Comparison of ENCODE assay signal across 8 cellular contexts in the genomic region with DNA sequence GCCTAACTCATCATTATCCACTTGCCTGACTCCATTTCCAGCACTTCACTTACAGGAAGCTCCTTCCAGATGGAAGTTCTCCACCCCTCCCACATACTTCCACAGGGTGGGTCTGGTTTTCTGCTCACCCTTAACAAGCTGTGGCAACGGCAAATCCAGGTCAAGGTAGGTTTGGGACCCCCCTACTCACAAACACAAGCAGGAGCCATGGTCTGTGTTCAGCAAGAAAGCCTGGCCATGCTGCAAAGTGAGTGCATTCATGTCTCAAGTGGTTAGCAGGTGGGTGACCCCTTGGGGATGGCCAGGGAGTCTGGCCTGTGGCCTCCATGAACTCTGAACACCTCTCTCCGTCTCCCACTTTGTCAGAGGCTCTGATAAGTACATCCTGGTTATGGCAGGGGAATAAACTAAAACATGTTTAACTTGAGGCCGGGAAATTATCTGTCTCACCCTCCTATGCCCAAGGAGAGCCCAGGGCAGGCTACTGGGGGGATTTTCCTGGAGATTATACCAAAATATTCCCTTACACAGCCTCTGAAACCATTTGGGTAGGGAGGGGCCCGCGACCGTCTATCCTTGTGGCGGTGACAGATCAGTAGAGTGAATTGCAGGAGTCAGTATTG. TPM values are rescaled to one million over a fixed set of nuclear protein-coding genes. Genes with fewer than 3 reads are reported as not detected.
DNase-seq lines count a peak whose midpoint lies in the region; ATAC-seq and TF ChIP-seq lines count a peak whose summit lies in the region.

No MANE protein-coding gene starts in this region.

- peak overlapping the region; percentile 81 to 99 (median 97) for H3K27ac ChIP-seq in heart right ventricle
- peak overlapping the region; percentile 95 to 97 for H3K27ac ChIP-seq in breast epithelium
- no peak overlapping the region for H3K27ac ChIP-seq in mesendoderm (ENCODE audit: low read depth, low read length)

- WGBS in heart right ventricle, 2 donors = 10 to 11% methylated on average over 7 of the region's 7 CpGs
- no CpG with 5 or more reads among the region's 7 CpGs for WGBS in mesendoderm (ENCODE audit: extremely low coverage, insufficient coverage, low lambda C conversion rate)

- H2BK15ac ChIP-seq in mesendoderm (replicated peaks; ENCODE audit: low read depth) = no peak overlapping the region

- no peak for DNase-seq in heart right ventricle
- DNase-seq in Right ventricle myocardium inferior (ENCODE audit: missing footprints) = no peak
- DNase-seq in breast epithelium (ENCODE audit: low spot score in 2 of 2) = no peak
- DNase-seq in mesendoderm = no peak
- DNase-seq in NCI-H2171 (lab: John Stamatoyannopoulos, UW) = no peak
- no peak for DNase-seq in SKM-1 treated with dmso at 0.1 percent for 144 hours (lab: John Stamatoyannopoulos, UW; ENCODE audit: unreplicated experiment)

- H2BK120ac ChIP-seq in mesendoderm (ENCODE audit: low read depth, low read length) = no peak overlapping the region

- H3K9ac ChIP-seq in mesendoderm (ENCODE audit: low read length) = peak overlapping the region; percentile 86

- no peak overlapping the region for H3K23ac ChIP-seq in mesendoderm (ENCODE audit: low read length)

- H3K4me3 ChIP-seq in heart right ventricle = peak overlapping the region; percentile 71 to 99 (median 92)
- peak overlapping the region; percentile 88 to 89 (median 89) for H3K4me3 ChIP-seq in breast epithelium
- peak overlapping the region; percentile 60 for H3K4me3 ChIP-seq in mesendoderm (ENCODE audit: low read length)

- H3K79me1 ChIP-seq in mesendoderm (ENCODE audit: low read length) = peaks cover 6% of the 10 kb centered on the region

- no peak overlapping the region for H3K18ac ChIP-seq in mesendoderm (ENCODE audit: low read length)

- no peak overlapping the region for H3K4ac ChIP-seq in mesendoderm (ENCODE audit: low read depth, low read length)

- H3K27me3 ChIP-seq in heart right ventricle (no peaks in the 10 kb centered on the region), breast epithelium (no peaks in the 10 kb centered on the region), mesendoderm (ENCODE audit: insufficient read depth, low read length, poor library complexity) (no peaks in the 10 kb centered on the region)

- H2BK5ac ChIP-seq in mesendoderm (ENCODE audit: low read length) = no peak overlapping the region

- intact Hi-C loops in heart right ventricle (cut with DNase I) = loop anchor here in 5 of 10 donors (2.0 to 10.0 kb wide), 3 partner anchors 20 to 82 kb away; partner anchors contain the start of gene ADD3 (in 4 of the 5)
- intact Hi-C loops in Right ventricle myocardium inferior (cut with DNase I) = loop anchor here (2.0 to 5.0 kb wide), 2 partner anchors 38 to 85 kb away; partner anchors contain the start of gene ADD3
- intact Hi-C loops in breast epithelium (cut with DNase I; ENCODE audit: low total_unique reads) = no loop called here

- H3K36me3 ChIP-seq in heart right ventricle (no peaks in the 10 kb centered on the region), breast epithelium (no peaks in the 10 kb centered on the region), mesendoderm (ENCODE audit: control insufficient read depth, insufficient read depth, low read length) (no peaks in the 10 kb centered on the region)

- H4K8ac ChIP-seq in mesendoderm (ENCODE audit: low read depth, low read length) = no peak overlapping the region

- H3K56ac ChIP-seq in mesendoderm (ENCODE audit: low read length) = peak overlapping the region; percentile 87

- H2AK5ac ChIP-seq in mesendoderm (ENCODE audit: low read length) = peak overlapping the region; percentile 68

- no peak overlapping the region for H4K5ac ChIP-seq in mesendoderm (ENCODE audit: low read length)

- H3K79me2 ChIP-seq in mesendoderm (ENCODE audit: control insufficient read depth, insufficient read depth, low read length) = peaks cover 2% of the 10 kb centered on the region

- H3K4me2 ChIP-seq in mesendoderm (ENCODE audit: low read length) = peak overlapping the region; percentile 58

- TF ChIP-seq POLR2A in breast epithelium (IDR thresholded peaks at IDR 0.05) = no peak

- H3K4me1 ChIP-seq in heart right ventricle (peaks cover 3 to 49% (median 21%) of the 10 kb centered on the region in 9 donors), breast epithelium (no peaks in the 10 kb centered on the region), mesendoderm (ENCODE audit: control insufficient read depth, low read depth, low read length) (peaks cover 11% of the 10 kb centered on the region)

- ATAC-seq in heart right ventricle (peak in 4 of 8 donors; percentile 1 to 10 (median 8)), Right ventricle myocardium inferior (no peak), GM21526 (IDR thresholded peaks at IDR 0.05; ENCODE audit: low FRiP score, unreplicated experiment) (no peak), GM18858 (IDR thresholded peaks at IDR 0.05; ENCODE audit: unreplicated experiment) (no peak)

- TF ChIP-seq CTCF in heart right ventricle (IDR thresholded peaks at IDR 0.05) = no peak
- TF ChIP-seq CTCF in breast epithelium (IDR thresholded peaks at IDR 0.05) = no peak

- H3K9me3 ChIP-seq in heart right ventricle = no peaks in the 10 kb centered on the region
- H3K9me3 ChIP-seq in breast epithelium = no peaks in the 10 kb centered on the region

RNA-seq across cellular contexts. Expression of gene XPNPEP1, which starts 0.8 kb away (rescaled TPM):
- total RNA-seq in heart right ventricle (10 to 100 TPM; 35.8 to 51.6 (median 43.5) TPM), Right ventricle myocardium inferior (43.6 TPM), breast epithelium (10 to 100 TPM; 61.1 to 89.5 (median 89.0) TPM)
- polyA plus RNA-seq in heart right ventricle = 10 to 100 TPM; 15.9 to 33.2 TPM
- 25.4 TPM for polyA plus RNA-seq in mesendoderm (2013, experiment 1 of 2)
- 26.0 TPM for polyA plus RNA-seq in mesendoderm (2013, experiment 2 of 2)
